14 cellular contexts compared by ENCODE assay signal in the genomic region with DNA sequence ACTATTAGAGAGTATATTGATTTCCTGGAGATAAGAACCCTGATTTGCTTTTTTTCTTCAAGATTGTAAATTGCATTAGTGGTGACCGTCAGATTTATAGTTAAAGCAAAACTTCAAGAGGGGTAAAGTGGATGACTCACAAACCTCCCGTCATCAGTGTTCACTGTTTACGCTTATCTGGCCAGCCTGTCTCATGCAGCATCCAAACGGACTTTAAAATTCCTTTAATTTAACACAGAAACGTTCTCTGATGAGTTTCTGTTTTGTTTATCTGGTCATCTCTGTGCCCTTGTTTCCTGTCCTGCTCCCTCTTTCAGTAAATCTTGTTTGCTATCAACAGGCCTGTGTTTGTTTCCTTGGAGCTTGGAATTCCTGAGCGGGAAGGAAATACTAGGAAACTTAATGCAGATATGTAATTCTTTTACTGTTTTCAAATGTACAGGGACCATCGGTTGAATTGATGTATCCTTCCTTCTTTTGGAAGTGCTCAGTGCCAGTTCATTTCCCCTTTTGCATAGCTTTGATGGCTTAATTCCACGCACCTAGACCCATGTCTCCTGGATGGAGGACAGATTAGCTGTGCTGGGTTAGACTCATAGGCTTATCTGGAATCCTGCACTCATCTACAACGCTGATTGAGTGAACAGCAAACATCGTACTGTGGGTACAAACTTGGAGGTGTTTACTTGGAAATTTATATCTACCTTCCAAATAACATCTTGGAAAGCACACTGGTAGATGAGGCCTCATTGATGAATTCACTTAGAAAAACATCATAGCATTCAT. TPM values are rescaled to one million over a fixed set of nuclear protein-coding genes. Genes with fewer than 3 reads are reported as not detected.
DNase-seq lines count a peak whose midpoint lies in the region; ATAC-seq and TF ChIP-seq lines count a peak whose summit lies in the region.
"Had no signal": no experiment of that assay in that cellular context is flagged by ENCODE, and none has a peak within 500 bp of the region (broad histone marks: within the 10 kb centered on the region; RNA-seq: fewer than 3 reads in every experiment).

No MANE protein-coding gene starts in this region.

- H3K36me3 Mint-ChIP-seq in endothelial cell (ENCODE audit: low read depth, unreplicated experiment) = peaks cover 12% of the 10 kb centered on the region
- no peaks in the 10 kb centered on the region for H3K36me3 Mint-ChIP-seq in neural crest cell (ENCODE audit: low read depth)
- no peaks in the 10 kb centered on the region for H3K36me3 Mint-ChIP-seq in CD4-positive, alpha-beta memory T cell
- H3K36me3 Mint-ChIP-seq in HFFc6 (ENCODE audit: low read depth) = no peaks in the 10 kb centered on the region

- H3K4me1 Mint-ChIP-seq in endothelial cell (ENCODE audit: unreplicated experiment) (peaks cover 43% of the 10 kb centered on the region), neural crest cell (peaks cover 22% of the 10 kb centered on the region), HFFc6 (ENCODE audit: low read depth) (no peaks in the 10 kb centered on the region)
- H3K4me1 Mint-ChIP-seq in CD4-positive, alpha-beta memory T cell = no peaks in the 10 kb centered on the region

- H3K27me3 Mint-ChIP-seq in endothelial cell (ENCODE audit: unreplicated experiment) (peaks cover 3% of the 10 kb centered on the region), neural crest cell (ENCODE audit: low read depth) (no peaks in the 10 kb centered on the region), HFFc6 (ENCODE audit: insufficient read depth) (peaks cover 6% of the 10 kb centered on the region)
- no peaks in the 10 kb centered on the region for H3K27me3 Mint-ChIP-seq in CD4-positive, alpha-beta memory T cell
- H3K27me3 Mint-ChIP-seq: CD4-positive, alpha-beta T cell had no signal

- intact Hi-C loops in PC-3 (cut with micrococcal nuclease) = no loop called here
- intact Hi-C loops in CD4-positive, alpha-beta memory T cell (cut with micrococcal nuclease) = no loop called here

- H3K27me3 ChIP-seq in PC-3 (ENCODE audit: low read length) = no peaks in the 10 kb centered on the region
- H3K27me3 ChIP-seq in CD4-positive, alpha-beta memory T cell (ENCODE audit: insufficient read depth, low read length) = no peaks in the 10 kb centered on the region

- peak overlapping the region; percentile 15 for H3K4me3 Mint-ChIP-seq in endothelial cell (ENCODE audit: unreplicated experiment)
- no peak overlapping the region for H3K4me3 Mint-ChIP-seq in neural crest cell
- H3K4me3 Mint-ChIP-seq in CD4-positive, alpha-beta memory T cell = no peak overlapping the region
- no peak overlapping the region for H3K4me3 Mint-ChIP-seq in HFFc6
- H3K4me3 Mint-ChIP-seq: CD4-positive, alpha-beta T cell had no signal

- H3K79me2 ChIP-seq in PC-3 (ENCODE audit: low read length) = no peaks in the 10 kb centered on the region

- POLR2A ChIA-PET in PC-3 (lab: Charles Lee; ENCODE audit: unreplicated experiment) = no interaction called here
- POLR2A ChIA-PET in CD4-positive, alpha-beta memory T cell (lab: Charles Lee; ENCODE audit: partially characterized antibody) = no interaction called here

- DNase-seq in Caki2 (ENCODE audit: low read depth) (peak; percentile 22), PC-3 (peak; percentile 31), endothelial cell (ENCODE audit: low spot score) (no peak), neural crest cell (ENCODE audit: low read depth, low spot score) (no peak), COLO668 (lab: John Stamatoyannopoulos, UW; ENCODE audit: unreplicated experiment) (no peak), HFFc6 (no peak)
- no peak for DNase-seq in CD4-positive, alpha-beta memory T cell
- DNase-seq: amniotic stem cell; CD4-positive, alpha-beta T cell; posterior cingulate gyrus; stimulated activated CD4-positive, alpha-beta T cell treated with anti-CD3 and anti-CD28 coated beads, Interleukin-4, amount 100 ng/mL, for 4 hours had no signal

- no peak for TF ChIP-seq CTCF in PC-3 (conservative IDR thresholded peaks at IDR 0.05; ENCODE audit: low read depth, low read length)
- no peak for TF ChIP-seq CTCF in endothelial cell (IDR thresholded peaks at IDR 0.05; ENCODE audit: unreplicated experiment)
- TF ChIP-seq CTCF in neural crest cell (conservative IDR thresholded peaks at IDR 0.05) = no peak
- TF ChIP-seq CTCF in HFFc6 (IDR thresholded peaks at IDR 0.05) = no peak

- ATAC-seq in PC-3 (no peak), GM21619 (IDR thresholded peaks at IDR 0.05; ENCODE audit: unreplicated experiment) (no peak)

- no peak overlapping the region for H3K9ac ChIP-seq in PC-3 (ENCODE audit: low read length)

- no peak overlapping the region for H2AFZ ChIP-seq in PC-3 (ENCODE audit: low read length)

- peak overlapping the region; percentile 25; the same call in 1 of the 2 replicates for H3K4me2 ChIP-seq in PC-3 (ENCODE audit: low read length)

- peaks cover 8% of the 10 kb centered on the region; the same call in 1 of the 2 replicates for H3K4me1 ChIP-seq in PC-3 (ENCODE audit: insufficient read depth, low read length)
- no peaks in the 10 kb centered on the region for H3K4me1 ChIP-seq in CD4-positive, alpha-beta memory T cell (ENCODE audit: insufficient read depth, low read length)

- no peaks in the 10 kb centered on the region for H3K9me3 Mint-ChIP-seq in endothelial cell (ENCODE audit: unreplicated experiment)
- H3K9me3 Mint-ChIP-seq in neural crest cell = peaks cover 2% of the 10 kb centered on the region
- peaks cover 0 to 4% (median 0%) of the 10 kb centered on the region in 8 donors for H3K9me3 Mint-ChIP-seq in CD4-positive, alpha-beta memory T cell
- H3K9me3 Mint-ChIP-seq in HFFc6 = peaks cover 17% of the 10 kb centered on the region
- H3K9me3 Mint-ChIP-seq: CD4-positive, alpha-beta T cell had no signal

- no peak overlapping the region for H3K4me3 ChIP-seq in PC-3 (ENCODE audit: low read length)
- no peak overlapping the region for H3K4me3 ChIP-seq in CD4-positive, alpha-beta memory T cell (ENCODE audit: low read length in 2 of 2)
- H3K4me3 ChIP-seq: SK-N-MC had no signal

- no peaks in the 10 kb centered on the region for H3K9me3 ChIP-seq in PC-3 (ENCODE audit: low read length)
- H3K9me3 ChIP-seq in CD4-positive, alpha-beta memory T cell (ENCODE audit: control insufficient read depth in 1 of 2, low read length in 2 of 2) = no peaks in the 10 kb centered on the region

- no peak overlapping the region for H3K27ac ChIP-seq in PC-3 (ENCODE audit: low read length)
- H3K27ac ChIP-seq in CD4-positive, alpha-beta memory T cell (ENCODE audit: low read depth, low read length) = no peak overlapping the region
- H3K27ac ChIP-seq: SK-N-MC had no signal

- H3K27ac Mint-ChIP-seq in endothelial cell (ENCODE audit: unreplicated experiment) (peak overlapping the region; percentile 98), neural crest cell (ENCODE audit: unreplicated experiment) (peak overlapping the region; percentile 74), HFFc6 (no peak overlapping the region)
- no peak overlapping the region for H3K27ac Mint-ChIP-seq in CD4-positive, alpha-beta memory T cell
- H3K27ac Mint-ChIP-seq: CD4-positive, alpha-beta T cell had no signal

- no peaks in the 10 kb centered on the region for H3K9me2 ChIP-seq in PC-3 (replicated peaks; ENCODE audit: low read length)

- H3K36me3 ChIP-seq in PC-3 (ENCODE audit: low read depth, low read length) = no peaks in the 10 kb centered on the region
- no peaks in the 10 kb centered on the region for H3K36me3 ChIP-seq in CD4-positive, alpha-beta memory T cell (ENCODE audit: insufficient read depth, low read length)

- no TSS peak for BruUV-seq in PC-3 (replicated peaks; lab: Mats Ljungman, UMichigan)

- CTCF ChIA-PET in PC-3 (lab: Charles Lee) = no interaction called here
- CTCF ChIA-PET in CD4-positive, alpha-beta memory T cell (lab: Charles Lee; ENCODE audit: partially characterized antibody) = interaction anchor here (1.1 kb wide), 1 partner anchor 22 kb away, joined by 3 read pairs; no protein-coding TSS in a partner anchor

- no peaks in the 10 kb centered on the region for H3F3A ChIP-seq in PC-3 (ENCODE audit: low read length, unreplicated experiment)

- in situ Hi-C loops in Caki2 (cut with HindIII; ENCODE audit: low pct_unique_long_range_greater_than_20kb, low sequenced_read_pairs) = no loop called here

- no peaks in the 10 kb centered on the region for H4K20me1 ChIP-seq in PC-3 (ENCODE audit: low read length)

RNA-seq across cellular contexts. Expression of a gene that starts 21.3 kb away (rescaled TPM):
- total RNA-seq in Caki2 (2014; rRNA removed; shearing (Covaris generic); ENCODE audit: low replicate concordance) = 2.8 and 16.7 TPM in 2 replicates
- total RNA-seq in PC-3 (2014; rRNA removed) = 3.1 and 5.0 TPM in 2 replicates
- 117 TPM for total RNA-seq in endothelial cell (ENCODE audit: unreplicated experiment)
- 1.8 and 2.3 TPM in 2 replicates for total RNA-seq in neural crest cell
- total RNA-seq in CD4-positive, alpha-beta memory T cell = 10 to 100 TPM; 24.4 to 27.6 TPM
- 10 to 100 TPM in 1 of 2 donors, 1 to 10 TPM in 1; 6.5 to 13.5 TPM for polyA plus RNA-seq in CD4-positive, alpha-beta memory T cell
- total RNA-seq in HFFc6 (2021; fragmentation: NEBNext Ultra II Directional; extraction: Animal tissue kit (Norgen Biotek cat#: 25700)) = under 1 TPM in 3 of 6 experiments, not detected in 3; 0.14 to 0.37 (median 0.15) TPM

RNA-seq across cellular contexts. Expression of a gene that starts 35.5 kb away (rescaled TPM):
- not detected in 2 replicates for total RNA-seq in Caki2 (2014; rRNA removed; shearing (Covaris generic); ENCODE audit: low replicate concordance)
- total RNA-seq in PC-3 (2014; rRNA removed) = not detected in 2 replicates
- total RNA-seq in endothelial cell (ENCODE audit: unreplicated experiment) = 0.31 TPM
- not detected in 2 replicates for total RNA-seq in neural crest cell
- not detected for total RNA-seq in CD4-positive, alpha-beta memory T cell
- not detected for polyA plus RNA-seq in CD4-positive, alpha-beta memory T cell
- not detected for total RNA-seq in HFFc6 (2021; fragmentation: NEBNext Ultra II Directional; extraction: Animal tissue kit (Norgen Biotek cat#: 25700))
- total RNA-seq: CD4-positive, alpha-beta T cell; epithelial cell of proximal tubule had no signal

Comparison
In these comparisons a context has a peak if more than half of its experiments do, and no peak if none do; other contexts are left out.
1. DNase-seq: peak in Caki2 (single experiment) and PC-3 (single experiment); none in endothelial cell (single experiment), neural crest cell (single experiment), COLO668 (single experiment), CD4-positive, alpha-beta memory T cell (0 of 5) and HFFc6 (single experiment).
2. H3K27ac Mint-ChIP-seq: peak in endothelial cell (single experiment) and neural crest cell (single experiment); none in CD4-positive, alpha-beta memory T cell (0 of 7) and HFFc6 (single experiment).